30 cellular contexts compared by ENCODE assay signal in the genomic region with DNA sequence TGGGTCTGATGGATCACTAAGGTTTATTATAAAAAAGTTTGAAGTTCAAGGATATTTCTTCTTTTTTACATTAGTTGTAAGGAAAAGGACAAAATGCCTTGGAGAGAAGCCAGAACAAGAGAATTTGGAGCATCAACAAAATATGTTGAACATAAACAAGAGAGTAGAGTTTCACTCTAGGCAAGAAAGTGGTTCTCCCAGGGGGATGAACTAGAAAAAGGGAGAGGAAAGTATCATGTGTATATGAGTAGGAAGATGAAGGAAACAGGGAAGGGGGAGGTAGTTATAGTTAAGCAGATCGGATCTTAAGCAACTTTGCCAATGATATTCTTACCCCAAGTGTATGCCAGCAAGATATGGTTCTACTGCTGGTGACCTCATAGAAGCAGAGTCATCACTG.
DNase-seq lines count a peak whose midpoint lies in the region; FAIRE-seq and TF ChIP-seq lines count a peak whose summit lies in the region.
"Had no signal": no experiment of that assay in that cellular context is flagged by ENCODE, and none has a peak within 500 bp of the region (broad histone marks: within the 10 kb centered on the region; RNA-seq: fewer than 3 reads in every experiment).

No MANE protein-coding gene starts in this region.

- H2AK5ac ChIP-seq in mesenchymal stem cell (ENCODE audit: low read length, severe bottlenecking): no peak overlapping the region

- H3K4me3 ChIP-seq in mesenchymal stem cell (ENCODE audit: insufficient read depth in 1 of 2, low read depth in 1 of 2, low read length in 2 of 2): no peak overlapping the region
- no peak overlapping the region for H3K4me3 ChIP-seq in Peyer's patch
- H3K4me3 ChIP-seq: A549, adrenal gland, BLaER1, HAP-1, K562, left lung, prostate gland, sigmoid colon, vagina had no signal

- no peak overlapping the region for H2BK15ac ChIP-seq in mesenchymal stem cell (ENCODE audit: low read depth, poor library complexity, severe bottlenecking)

- H4K8ac ChIP-seq in mesenchymal stem cell (ENCODE audit: low read length): no peak overlapping the region

- H2BK5ac ChIP-seq in mesenchymal stem cell (ENCODE audit: low read depth, low read length, poor library complexity, severe bottlenecking): no peak overlapping the region

- no peaks in the 10 kb centered on the region for H3K27me3 ChIP-seq in mesenchymal stem cell (ENCODE audit: control insufficient read depth in 1 of 2, insufficient read depth in 1 of 2, low read length in 2 of 2)
- H3K27me3 ChIP-seq in Peyer's patch: no peaks in the 10 kb centered on the region
- H3K27me3 ChIP-seq: adrenal gland, BLaER1, brain microvascular endothelial cell, left lung, neutrophil, sigmoid colon, vagina had no signal

- H2BK12ac ChIP-seq in mesenchymal stem cell (ENCODE audit: low read length in 2 of 2): no peak overlapping the region

- H3K36me3 ChIP-seq in mesenchymal stem cell (ENCODE audit: control insufficient read depth in 1 of 2, insufficient read depth in 2 of 2, low read depth in 1 of 2, low read length in 2 of 2): peaks cover 9 to 15% of the 10 kb centered on the region in 2 experiments
- H3K36me3 ChIP-seq in Peyer's patch: no peaks in the 10 kb centered on the region
- H3K36me3 ChIP-seq: adrenal gland, brain microvascular endothelial cell, HAP-1, left lung, neutrophil, prostate gland, sigmoid colon, vagina had no signal

- H2BK120ac ChIP-seq in mesenchymal stem cell (ENCODE audit: low read depth, low read length): no peak overlapping the region

- no peak overlapping the region for H3K4me2 ChIP-seq in mesenchymal stem cell (ENCODE audit: low read length, poor library complexity, severe bottlenecking)
- H3K4me2 ChIP-seq: A549, BLaER1 had no signal

- H2AFZ ChIP-seq in mesenchymal stem cell (ENCODE audit: low read depth, low read length): no peak overlapping the region

- H3K4me1 ChIP-seq in mesenchymal stem cell (ENCODE audit: control insufficient read depth, insufficient read depth, low read depth, low read length) (no peaks in the 10 kb centered on the region), Peyer's patch (no peaks in the 10 kb centered on the region)
- H3K4me1 ChIP-seq: A549, adrenal gland, BLaER1, HAP-1, left lung, prostate gland, sigmoid colon, vagina had no signal

- WGBS in mesenchymal stem cell: 67% methylated on average over 1 of the region's 1 CpG

- TF ChIP-seq POLR2A in Peyer's patch (IDR thresholded peaks at IDR 0.05): no peak

- H3K14ac ChIP-seq in mesenchymal stem cell (ENCODE audit: low read length in 2 of 2): no peak overlapping the region

- H4K91ac ChIP-seq in mesenchymal stem cell (ENCODE audit: low read length): no peak overlapping the region

- no peak overlapping the region for H3K23ac ChIP-seq in mesenchymal stem cell (ENCODE audit: low read length in 2 of 2)

- peak; percentile 19 for DNase-seq in AG08396 (ENCODE audit: low spot score)
- peak; percentile 25 for DNase-seq in LHCN-M2 (ENCODE audit: low read depth)
- DNase-seq in mesenchymal stem cell: peak; percentile 40
- DNase-seq in Peyer's patch: no peak
- no peak for DNase-seq in stimulated activated CD4-positive, alpha-beta T cell treated with anti-CD3 and anti-CD28 coated beads, Interleukin-1b, Interleukin-23, amount 100 ng/mL, for 48 hours
- no peak for DNase-seq in HT-29 (ENCODE audit: low spot score)
- no peak for DNase-seq in pons (ENCODE audit: low spot score)
- DNase-seq: activated CD4-positive, alpha-beta T cell treated with anti-CD3 and anti-CD28 coated beads, Interleukin-2, amount 50 U/mL, for 4 hours; activated naive CD4-positive, alpha-beta T cell treated with Interleukin-2 at 50 U/mL for 16 hours; adrenal gland; brain microvascular endothelial cell; COR-L47; DMS79 treated with DMSO at 0.1 percent for 48 hours; effector CD8-positive, alpha-beta T cell; left lung; mesendoderm; NCI-H1105 treated with DMSO at 0.1 percent for 48 hours; NCI-H526 treated with DMSO at 0.1 percent for 48 hours; SHP77 treated with DMSO at 0.1 percent for 48 hours; sigmoid colon; T-helper 9 cell had no signal

- peak; percentile 93 for FAIRE-seq in endometrium (lab: Jason Lieb, UNC)
- FAIRE-seq: A549, colon, K562 had no signal

- H3K9ac ChIP-seq in mesenchymal stem cell (ENCODE audit: low read length): no peak overlapping the region
- H3K9ac ChIP-seq: BLaER1 had no signal

- H3K18ac ChIP-seq in mesenchymal stem cell (ENCODE audit: low read depth in 1 of 2, low read length in 2 of 2): no peak overlapping the region

- H3K9me3 ChIP-seq in mesenchymal stem cell (ENCODE audit: control insufficient read depth, low read length): peaks cover 25% of the 10 kb centered on the region
- no peaks in the 10 kb centered on the region for H3K9me3 ChIP-seq in Peyer's patch
- H3K9me3 ChIP-seq: adrenal gland, neutrophil, prostate gland, vagina had no signal

- H3K4ac ChIP-seq in mesenchymal stem cell (ENCODE audit: low read depth in 1 of 2, low read length in 2 of 2): no peak overlapping the region

- H3K27ac ChIP-seq in mesenchymal stem cell (ENCODE audit: low read length, poor library complexity, severe bottlenecking) (no peak overlapping the region), Peyer's patch (no peak overlapping the region)
- H3K27ac ChIP-seq: A549, adrenal gland, BLaER1, brain microvascular endothelial cell, left lung, neutrophil, prostate gland, sigmoid colon, vagina had no signal

- no peak for TF ChIP-seq CTCF in Peyer's patch (IDR thresholded peaks at IDR 0.05)

- no peaks in the 10 kb centered on the region for H3K79me1 ChIP-seq in mesenchymal stem cell (replicated peaks; ENCODE audit: low read length, poor library complexity, severe bottlenecking)

Comparison
In these comparisons a context has a peak if more than half of its experiments do, and no peak if none do; other contexts are left out.
1. DNase-seq: peak in AG08396 (single experiment), LHCN-M2 (single experiment) and mesenchymal stem cell (single experiment); none in Peyer's patch (0 of 3), stimulated activated CD4-positive, alpha-beta T cell treated with anti-CD3 and anti-CD28 coated beads, Interleukin-1b, Interleukin-23, amount 100 ng/mL, for 48 hours (single experiment), HT-29 (single experiment) and pons (single experiment).